ENCODE assay signal across 8 cellular contexts in the genomic region with DNA sequence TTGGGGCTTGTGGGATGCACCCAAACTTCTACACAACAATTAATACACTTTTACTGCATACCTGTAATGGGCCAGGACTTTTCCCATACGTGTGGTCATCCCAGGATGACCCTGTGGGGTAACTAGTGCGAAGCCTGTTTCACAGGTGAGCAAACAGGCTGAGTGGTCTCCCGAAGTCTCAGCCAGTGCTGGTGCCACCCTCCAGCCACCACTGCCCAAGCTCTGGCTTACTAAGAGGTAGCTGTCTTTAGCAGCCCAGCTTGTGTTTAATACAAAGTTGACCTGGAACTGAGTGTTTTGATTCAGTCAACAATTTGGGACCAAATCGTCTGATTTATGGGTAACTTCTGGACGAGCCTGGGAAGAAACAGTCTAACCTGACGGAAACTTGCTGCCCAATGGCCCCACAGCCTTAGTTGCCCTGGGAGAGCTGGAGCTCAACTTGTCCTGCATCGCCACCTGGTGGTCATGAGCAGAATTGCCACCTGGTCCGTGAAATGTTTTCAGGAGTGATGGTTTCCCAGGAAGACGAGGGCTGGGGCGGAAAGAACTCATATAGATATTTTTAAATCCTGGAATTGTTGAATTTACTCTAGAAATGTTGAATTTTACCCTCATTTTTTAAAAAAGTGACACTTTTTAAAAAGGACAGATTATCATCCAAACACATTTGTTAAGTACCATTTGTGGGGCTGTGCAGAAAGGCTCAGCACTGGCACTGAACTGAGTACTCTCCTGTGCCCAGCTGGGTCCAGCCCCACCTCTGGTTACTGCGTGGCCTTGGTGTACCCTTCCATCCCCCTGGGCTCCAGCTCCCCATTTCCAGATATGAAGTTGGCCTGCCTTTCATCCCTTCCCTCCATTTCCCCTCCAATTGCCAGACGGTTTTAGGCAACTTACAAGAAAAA.
DNase-seq lines count a peak whose midpoint lies in the region; ATAC-seq and TF ChIP-seq lines count a peak whose summit lies in the region.

No MANE protein-coding gene starts in this region.

- peaks cover 5% of the 10 kb centered on the region for H3K4me1 ChIP-seq in NT2/D1 (ENCODE audit: insufficient read depth, insufficient read length)

- ATAC-seq in HG03066 (IDR thresholded peaks at IDR 0.05; ENCODE audit: low read depth, unreplicated experiment) (peak; percentile 63), HG02884 (IDR thresholded peaks at IDR 0.05; ENCODE audit: unreplicated experiment) (no peak)

- peak; percentile 95 for TF ChIP-seq CTCF in epithelial cell of esophagus (IDR thresholded peaks at IDR 0.05; ENCODE audit: insufficient read depth, low read depth, low read length, missing control alignments)

- H3K27me3 ChIP-seq in NT2/D1 (ENCODE audit: insufficient read depth, insufficient read length), result no peaks in the 10 kb centered on the region

- H3K9me3 ChIP-seq in NT2/D1 (ENCODE audit: insufficient read depth, low read length), result no peaks in the 10 kb centered on the region

- no peak overlapping the region for H3K9ac ChIP-seq in NT2/D1 (ENCODE audit: insufficient read length, low read depth)

- H3K4me3 ChIP-seq in NT2/D1 (ENCODE audit: insufficient read length, low read depth) (no peak overlapping the region), epithelial cell of esophagus (ENCODE audit: low read length) (no peak overlapping the region)

- no peaks in the 10 kb centered on the region for H3K36me3 ChIP-seq in NT2/D1 (ENCODE audit: insufficient read depth, insufficient read length, low read length)

- DNase-seq in DMS53 (lab: John Stamatoyannopoulos, UW) (peak; percentile 88), NT2/D1 (ENCODE audit: low read depth, low spot score) (peak; percentile 44), epithelial cell of esophagus (ENCODE audit: low read depth) (peak; percentile 80), mucosa of gallbladder (ENCODE audit: low spot score) (peak; percentile 89)
- peak; percentile 43 for DNase-seq in activated CD8-positive, alpha-beta memory T cell treated with anti-CD3 and anti-CD28 coated beads, Interleukin-2, amount 50 U/mL, for 1 hour (ENCODE audit: extremely low read depth)
- DNase-seq in stimulated activated CD8-positive, alpha-beta memory T cell treated with anti-CD3 and anti-CD28 coated beads, Interleukin-4, amount 100 ng/mL, for 48 hours, result peak; percentile 89
